Comparison of ENCODE assay signal across 27 cellular contexts in genomic region chrX:45502396-45502795, GRCh38.
"Had no signal": no experiment of that assay in that cellular context is flagged by ENCODE, and none has a peak within 500 bp of the region (broad histone marks: within the 10 kb centered on the region; RNA-seq: fewer than 3 reads in every experiment).

No MANE protein-coding gene starts in this region.

- H3K27ac ChIP-seq: colonic mucosa, left lung, lower lobe of right lung, pancreas, tibial artery, upper lobe of left lung, uterus had no signal

- H3K4me3 ChIP-seq: colonic mucosa, left lung, lower lobe of right lung, pancreas, smooth muscle cell, tibial artery, upper lobe of left lung, uterus had no signal

- H3K27me3 ChIP-seq: colonic mucosa, left lung, tibial artery, upper lobe of left lung, uterus had no signal

- H3K4me3 Mint-ChIP-seq: memory B cell; mesothelial cell of epicardium; naive B cell; nephron; stimulated activated effector memory CD8-positive, alpha-beta T cell treated with anti-CD3 and anti-CD28 coated beads, Interleukin-12 subunit alpha, Interleukin-12 subunit beta, amount 100 ng/mL, for 72 hours had no signal

- H3K9me3 ChIP-seq: colonic mucosa, left lung, lower lobe of right lung, pancreas, tibial artery, upper lobe of left lung, uterus had no signal

- H3K27ac Mint-ChIP-seq: memory B cell; mesothelial cell of epicardium; nephron; progenitor cell of endocrine pancreas; stimulated activated effector memory CD8-positive, alpha-beta T cell treated with anti-CD3 and anti-CD28 coated beads, Interleukin-12 subunit alpha, Interleukin-12 subunit beta, amount 100 ng/mL, for 72 hours had no signal

- H3K4me1 ChIP-seq: colonic mucosa, left lung had no signal

- H3K36me3 ChIP-seq: colonic mucosa, left lung, lower lobe of right lung, pancreas, tibial artery, upper lobe of left lung, uterus had no signal

- H3K36me3 Mint-ChIP-seq: memory B cell; mesothelial cell of epicardium; naive B cell; stimulated activated effector memory CD8-positive, alpha-beta T cell treated with anti-CD3 and anti-CD28 coated beads, Interleukin-12 subunit alpha, Interleukin-12 subunit beta, amount 100 ng/mL, for 72 hours had no signal

- DNase-seq: colonic mucosa; dermis blood vessel endothelial cell; erythroblast; foreskin melanocyte; head of caudate nucleus; hippocampal formation; kidney glomerular epithelial cell; left lung; lower lobe of right lung; naive B cell; occipital lobe; pancreas; right cardiac atrium; stimulated activated CD4-positive, alpha-beta T cell treated with anti-CD3 and anti-CD28 coated beads, Interleukin-4, amount 100 ng/mL, for 1 hour; stimulated activated CD8-positive, alpha-beta memory T cell treated with anti-CD3 and anti-CD28 coated beads, Interleukin-4, amount 100 ng/mL, for 48 hours; stimulated activated naive CD8-positive, alpha-beta T cell treated with anti-CD3 and anti-CD28 coated beads, Interleukin-15, Interleukin-2, amounts not matched to agents 100 U/mL and 50 U/mL, for 24 hours; tibial artery; upper lobe of left lung; uterus had no signal

- H3K4me2 ChIP-seq: smooth muscle cell had no signal

- H3K9me3 Mint-ChIP-seq: memory B cell; stimulated activated effector memory CD8-positive, alpha-beta T cell treated with anti-CD3 and anti-CD28 coated beads, Interleukin-12 subunit alpha, Interleukin-12 subunit beta, amount 100 ng/mL, for 72 hours had no signal

- H3K27me3 Mint-ChIP-seq: progenitor cell of endocrine pancreas had no signal

- ATAC-seq: lower lobe of right lung; pancreas; right cardiac atrium; stimulated activated effector memory CD8-positive, alpha-beta T cell treated with anti-CD3 and anti-CD28 coated beads, Interleukin-12 subunit alpha, Interleukin-12 subunit beta, amount 100 ng/mL, for 72 hours; stimulated activated naive CD8-positive, alpha-beta T cell treated with anti-CD3 and anti-CD28 coated beads, Interleukin-15, Interleukin-2, amounts not matched to agents 100 U/mL and 50 U/mL, for 24 hours had no signal

- FAIRE-seq: endothelial cell of umbilical vein, islet of Langerhans, pancreas had no signal
